30 cellular contexts compared by ENCODE assay signal in genomic region chr20:24660651-24661050, GRCh38.
"Had no signal": no experiment of that assay in that cellular context is flagged by ENCODE, and none has a peak within 500 bp of the region (broad histone marks: within the 10 kb centered on the region; RNA-seq: fewer than 3 reads in every experiment).

No MANE protein-coding gene starts in this region.

- H3K27ac Mint-ChIP-seq: naive thymus-derived CD8-positive, alpha-beta T cell; stimulated activated naive B cell treated with anti-CD40 and anti-IgM and Interleukin-4, amounts not matched to agents 10 μg/mL and 1 μg/mL and 100 μg/mL, for 72 hours had no signal

- H3K27ac ChIP-seq: heart right ventricle, hepatocyte, lower lobe of right lung, neutrophil, ovary, psoas muscle, right lobe of liver, stomach, testis, thyroid gland, transverse colon, upper lobe of right lung had no signal

- H2AFZ ChIP-seq: hepatocyte had no signal

- H3K36me3 ChIP-seq: lower lobe of right lung, neutrophil, ovary, right lobe of liver, stomach, thyroid gland, transverse colon, upper lobe of right lung had no signal

- H3K79me2 ChIP-seq: hepatocyte had no signal

- DNase-seq: heart right ventricle; islet precursor cell; kidney glomerular epithelial cell; left cardiac atrium; left ventricle myocardium superior; lower lobe of right lung; mammary epithelial cell; mesenchymal stem cell; naive thymus-derived CD8-positive, alpha-beta T cell; occipital lobe; ovary; psoas muscle; right lobe of liver; stimulated activated CD4-positive, alpha-beta T cell treated with anti-CD3 and anti-CD28 coated beads, Interleukin-12 subunit alpha, Interleukin-12 subunit beta, amount 100 ng/mL, for 4 hours; stimulated activated CD4-positive, alpha-beta T cell treated with anti-CD3 and anti-CD28 coated beads, Interleukin-15, amount 100 ng/mL, for 24 hours; stimulated activated CD4-positive, alpha-beta T cell treated with anti-CD3 and anti-CD28 coated beads, Interleukin-2, amount 100 ng/mL, for 24 hours; stimulated activated CD4-positive, alpha-beta T cell treated with anti-CD3 and anti-CD28 coated beads, Interleukin-4, amount 100 ng/mL, for 1 hour; stimulated activated naive B cell treated with anti-CD40 and anti-IgM and Interleukin-4, amounts not matched to agents 10 μg/mL and 1 μg/mL and 100 μg/mL, for 72 hours; stimulated activated naive CD8-positive, alpha-beta T cell treated with anti-CD3 and anti-CD28 coated beads, Interleukin-15, Interleukin-2, amounts not matched to agents 100 U/mL and 50 U/mL, for 24 hours; stomach; testis; thyroid gland; transverse colon; upper lobe of right lung had no signal

- H3K4me3 Mint-ChIP-seq: naive thymus-derived CD8-positive, alpha-beta T cell; nephron; neural crest cell; stimulated activated naive B cell treated with anti-CD40 and anti-IgM and Interleukin-4, amounts not matched to agents 10 μg/mL and 1 μg/mL and 100 μg/mL, for 72 hours had no signal

- H3K27me3 ChIP-seq: heart right ventricle, hepatocyte, neutrophil, ovary, right lobe of liver, stomach, testis, thyroid gland, transverse colon, upper lobe of right lung had no signal

- H3K4me1 Mint-ChIP-seq: naive thymus-derived CD8-positive, alpha-beta T cell; stimulated activated naive B cell treated with anti-CD40 and anti-IgM and Interleukin-4, amounts not matched to agents 10 μg/mL and 1 μg/mL and 100 μg/mL, for 72 hours had no signal

- ATAC-seq: heart right ventricle; left cardiac atrium; left lobe of liver; left ventricle myocardium superior; lower lobe of right lung; naive thymus-derived CD8-positive, alpha-beta T cell; psoas muscle; stimulated activated naive B cell treated with anti-CD40 and anti-IgM and Interleukin-4, amounts not matched to agents 10 μg/mL and 1 μg/mL and 100 μg/mL, for 72 hours; stimulated activated naive CD8-positive, alpha-beta T cell treated with anti-CD3 and anti-CD28 coated beads, Interleukin-15, Interleukin-2, amounts not matched to agents 100 U/mL and 50 U/mL, for 24 hours; upper lobe of right lung had no signal

- H3K9me3 ChIP-seq: heart right ventricle, lower lobe of right lung, neutrophil, ovary, psoas muscle, right lobe of liver, stomach, testis, thyroid gland, transverse colon, upper lobe of right lung had no signal

- H3K36me3 Mint-ChIP-seq: naive thymus-derived CD8-positive, alpha-beta T cell; stimulated activated naive B cell treated with anti-CD40 and anti-IgM and Interleukin-4, amounts not matched to agents 10 μg/mL and 1 μg/mL and 100 μg/mL, for 72 hours had no signal

- H3K4me2 ChIP-seq: hepatocyte, smooth muscle cell had no signal

- H3K4me1 ChIP-seq: lower lobe of right lung, psoas muscle, right lobe of liver, testis, thyroid gland, transverse colon, upper lobe of right lung had no signal

- H3K4me3 ChIP-seq: heart right ventricle, hepatocyte, lower lobe of right lung, ovary, psoas muscle, right lobe of liver, smooth muscle cell, stomach, testis, thyroid gland, transverse colon, upper lobe of right lung had no signal

- H3K9me3 Mint-ChIP-seq: naive thymus-derived CD8-positive, alpha-beta T cell; nephron; neural crest cell; stimulated activated naive B cell treated with anti-CD40 and anti-IgM and Interleukin-4, amounts not matched to agents 10 μg/mL and 1 μg/mL and 100 μg/mL, for 72 hours had no signal
